Comparison of ENCODE assay signal across 17 cellular contexts in genomic region chr5:27328480-27328879, GRCh38.
DNase-seq lines count a peak whose midpoint lies in the region; ATAC-seq, FAIRE-seq and TF ChIP-seq lines count a peak whose summit lies in the region.
"Had no signal": no experiment of that assay in that cellular context is flagged by ENCODE, and none has a peak within 500 bp of the region (broad histone marks: within the 10 kb centered on the region; RNA-seq: fewer than 3 reads in every experiment).

No MANE protein-coding gene starts in this region.

- no peak for FAIRE-seq in A549 (lab: Jason Lieb, UNC)
- FAIRE-seq: GM19239, H1 had no signal

- POLR2A ChIA-PET in A549 (lab: Yijun Ruan, JAX) (no interaction called here), HEK293 (lab: Yijun Ruan, JAX) (interaction anchor here (0.5 kb wide), 1 partner anchor 618 kb away, joined by 3 read pairs; no protein-coding TSS in a partner anchor)

- no peak for TF ChIP-seq EP300 in A549 (IDR thresholded peaks at IDR 0.05)

- WGBS in A549 (ENCODE audit: missing lambda C conversion rate): 32% methylated on average over 4 of the region's 4 CpGs

- H3K27me3 Mint-ChIP-seq in endothelial cell (ENCODE audit: unreplicated experiment): no peaks in the 10 kb centered on the region
- no peaks in the 10 kb centered on the region for H3K27me3 Mint-ChIP-seq in activated naive CD4-positive, alpha-beta T cell treated with anti-CD3 and anti-CD28 coated beads for 36 hours (ENCODE audit: low read depth)
- H3K27me3 Mint-ChIP-seq: activated CD4-positive, alpha-beta T cell treated with anti-CD3 and anti-CD28 coated beads, Interleukin-2, amount 10 ng/mL, durations not matched to agents 24 days and 14 days; B cell had no signal

- intact Hi-C loops in activated naive CD4-positive, alpha-beta T cell treated with anti-CD3 and anti-CD28 coated beads for 36 hours (cut with micrococcal nuclease): no loop called here

- no peak for TF ChIP-seq POLR2A in A549 (IDR thresholded peaks at IDR 0.05; ENCODE audit: low read length)

- H3K27ac ChIP-seq in A549 (peak overlapping the region; percentile 3 to 66; a peak in 3 of 6 replicates), HEK293 (ENCODE audit: extremely low read depth, low read depth, low read length) (no peak overlapping the region)
- H3K27ac ChIP-seq: psoas muscle had no signal

- H3K4me3 Mint-ChIP-seq in endothelial cell (ENCODE audit: unreplicated experiment): no peak overlapping the region
- H3K4me3 Mint-ChIP-seq in activated naive CD4-positive, alpha-beta T cell treated with anti-CD3 and anti-CD28 coated beads for 36 hours: no peak overlapping the region
- H3K4me3 Mint-ChIP-seq: activated CD4-positive, alpha-beta T cell treated with anti-CD3 and anti-CD28 coated beads, Interleukin-2, amount 10 ng/mL, durations not matched to agents 24 days and 14 days; B cell; T-helper 1 cell treated with Interleukin-12 subunit alpha and Interleukin-12 subunit beta and Interleukin-4 antibody, amounts not matched to agents 30 μg/mL and 1 μg/mL, for 36 hours had no signal

- no peak overlapping the region for H3K4me2 ChIP-seq in A549

- ATAC-seq in A549 (peak in 1 of 2 experiments; percentile 56; a peak in 1 of 6 replicates), HG03280 (IDR thresholded peaks at IDR 0.05; ENCODE audit: unreplicated experiment) (no peak)
- ATAC-seq: psoas muscle had no signal

- H3K4me1 ChIP-seq in A549 (no peaks in the 10 kb centered on the region), HEK293 (ENCODE audit: control insufficient read depth, insufficient read depth, low read length) (no peaks in the 10 kb centered on the region)
- H3K4me1 ChIP-seq: psoas muscle had no signal

- no peak for TF ChIP-seq RAD21 in A549 (conservative IDR thresholded peaks at IDR 0.05 in 1 of 2, IDR thresholded peaks at IDR 0.05 in 1 of 2)

- H3K36me3 ChIP-seq in HEK293 (ENCODE audit: control insufficient read depth in 2 of 2, insufficient read depth in 1 of 2, low read length in 2 of 2): no peaks in the 10 kb centered on the region

- no peaks in the 10 kb centered on the region for H3K9me3 ChIP-seq in A549
- H3K9me3 ChIP-seq in HEK293 (ENCODE audit: control insufficient read depth, insufficient read depth, low read depth, low read length): no peaks in the 10 kb centered on the region; the same call in none of the 2 replicates
- H3K9me3 ChIP-seq: psoas muscle had no signal

- no peaks in the 10 kb centered on the region for H3K9me3 Mint-ChIP-seq in endothelial cell (ENCODE audit: unreplicated experiment)
- H3K9me3 Mint-ChIP-seq in activated naive CD4-positive, alpha-beta T cell treated with anti-CD3 and anti-CD28 coated beads for 36 hours: peaks cover 3% of the 10 kb centered on the region

- CTCF ChIA-PET in A549 (lab: Yijun Ruan, JAX): no interaction called here
- CTCF ChIA-PET in HEK293 (lab: Yijun Ruan, JAX): interaction anchor here (0.6 to 0.7 kb wide), 2 partner anchors 17 to 816 kb away, joined by 4 to 5 read pairs; no protein-coding TSS in a partner anchor
- CTCF ChIA-PET in activated naive CD4-positive, alpha-beta T cell treated with anti-CD3 and anti-CD28 coated beads for 36 hours (lab: Charles Lee): no interaction called here

- DNase-seq in A549 (ENCODE audit: low read depth in 1 of 2, low spot score in 1 of 2) (peak in 1 of 2 experiments; percentile 33), amniotic epithelial cell (ENCODE audit: low read depth) (peak; percentile 79), fibroblast of villous mesenchyme (ENCODE audit: low read depth) (peak; percentile 44), endothelial cell (ENCODE audit: low spot score) (no peak), occipital lobe (lab: John Stamatoyannopoulos, UW) (no peak)
- no peak for DNase-seq in activated naive CD4-positive, alpha-beta T cell treated with anti-CD3 and anti-CD28 coated beads for 36 hours
- DNase-seq: activated CD4-positive, alpha-beta T cell treated with anti-CD3 and anti-CD28 coated beads, Interleukin-2, amount 10 ng/mL, durations not matched to agents 24 days and 14 days; activated T-cell treated with anti-CD3 and anti-CD28 coated beads, Interleukin-2, amount 50 U/mL, for 48 hours; NCI-H2227 treated with DMSO at 0.1 percent for 48 hours; stimulated activated CD4-positive, alpha-beta T cell treated with anti-CD3 and anti-CD28 coated beads, Interleukin-1b, Interleukin-23, amount 100 ng/mL, for 48 hours had no signal

- no peak for TF ChIP-seq CTCF in A549 (IDR thresholded peaks at IDR 0.05)
- no peak for TF ChIP-seq CTCF in HEK293 (tag by site-specific recombination; IDR thresholded peaks at IDR 0.05)
- no peak for TF ChIP-seq CTCF in fibroblast of villous mesenchyme (IDR thresholded peaks at IDR 0.05; ENCODE audit: insufficient read depth, low read depth, low read length)
- no peak for TF ChIP-seq CTCF in endothelial cell (IDR thresholded peaks at IDR 0.05; ENCODE audit: unreplicated experiment)

- no peaks in the 10 kb centered on the region for H3K4me1 Mint-ChIP-seq in endothelial cell (ENCODE audit: unreplicated experiment)
- no peaks in the 10 kb centered on the region for H3K4me1 Mint-ChIP-seq in activated naive CD4-positive, alpha-beta T cell treated with anti-CD3 and anti-CD28 coated beads for 36 hours (ENCODE audit: low read depth)
- H3K4me1 Mint-ChIP-seq: activated CD4-positive, alpha-beta T cell treated with anti-CD3 and anti-CD28 coated beads, Interleukin-2, amount 10 ng/mL, durations not matched to agents 24 days and 14 days; B cell had no signal

- H3K4me3 ChIP-seq in A549 (no peak overlapping the region), HEK293 (ENCODE audit: low read depth, low read length) (no peak overlapping the region), fibroblast of villous mesenchyme (ENCODE audit: low read depth, low read length) (no peak overlapping the region)
- H3K4me3 ChIP-seq: psoas muscle had no signal

- no peak overlapping the region for H3K27ac Mint-ChIP-seq in endothelial cell (ENCODE audit: unreplicated experiment)
- H3K27ac Mint-ChIP-seq in activated naive CD4-positive, alpha-beta T cell treated with anti-CD3 and anti-CD28 coated beads for 36 hours: no peak overlapping the region
- H3K27ac Mint-ChIP-seq: activated CD4-positive, alpha-beta T cell treated with anti-CD3 and anti-CD28 coated beads, Interleukin-2, amount 10 ng/mL, durations not matched to agents 24 days and 14 days; B cell; T-helper 1 cell treated with Interleukin-12 subunit alpha and Interleukin-12 subunit beta and Interleukin-4 antibody, amounts not matched to agents 30 μg/mL and 1 μg/mL, for 36 hours had no signal

- H3K36me3 Mint-ChIP-seq in endothelial cell (ENCODE audit: low read depth, unreplicated experiment): no peaks in the 10 kb centered on the region
- no peaks in the 10 kb centered on the region for H3K36me3 Mint-ChIP-seq in activated naive CD4-positive, alpha-beta T cell treated with anti-CD3 and anti-CD28 coated beads for 36 hours (ENCODE audit: low read depth)

TF ChIP-seq in A549, 52 proteins besides CTCF, POLR2A, EP300 and RAD21:
- no peak for TF ChIP-seq NFE2L2 (conservative IDR thresholded peaks at IDR 0.05; ENCODE audit: low read length)
- TF ChIP-seq JUNB (IDR thresholded peaks at IDR 0.05): peak; percentile 29; the same call in 1 of the 2 replicates

TF ChIP-seq in HEK293, 187 proteins besides CTCF, POLR2A, EP300 and RAD21:
- TF ChIP-seq PRDM1 (tag by site-specific recombination; IDR thresholded peaks at IDR 0.05) (0 out of 2 replicates have a peak, but pooled peaks have one; percentile 15), AEBP2 (tag by site-specific recombination; IDR thresholded peaks at IDR 0.05; ENCODE audit: borderline replicate concordance) (no peak)

Comparison
In these comparisons a context has a peak if more than half of its experiments do, and no peak if none do; other contexts are left out.
1. DNase-seq: peak in amniotic epithelial cell (single experiment) and fibroblast of villous mesenchyme (single experiment); none in endothelial cell (single experiment), activated naive CD4-positive, alpha-beta T cell treated with anti-CD3 and anti-CD28 coated beads for 36 hours (single experiment) and occipital lobe (single experiment).